Comparison of ENCODE assay signal across 33 cellular contexts in the genomic region with DNA sequence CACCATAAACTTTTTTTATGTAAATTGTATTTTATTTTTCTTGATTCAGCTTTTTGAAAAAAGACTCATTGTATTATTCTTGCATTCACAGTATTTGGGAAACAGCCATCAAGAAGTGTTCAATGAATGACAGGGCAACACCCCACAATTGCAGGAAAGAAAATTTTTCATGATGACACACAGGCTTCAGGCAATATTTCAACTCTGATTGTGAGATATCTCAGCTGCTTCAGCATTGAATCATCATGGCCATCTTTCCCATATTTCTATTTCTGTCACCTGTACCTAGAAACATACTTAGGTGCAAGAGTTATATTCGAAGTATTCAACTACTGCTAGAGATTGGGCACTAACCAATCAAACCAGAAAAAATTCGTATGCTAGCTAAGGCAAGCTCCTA.
DNase-seq lines count a peak whose midpoint lies in the region; ATAC-seq, FAIRE-seq and TF ChIP-seq lines count a peak whose summit lies in the region.
"Had no signal": no experiment of that assay in that cellular context is flagged by ENCODE, and none has a peak within 500 bp of the region (broad histone marks: within the 10 kb centered on the region; RNA-seq: fewer than 3 reads in every experiment).

No MANE protein-coding gene starts in this region.

- DNase-seq in 8988T (peak; percentile 6), LoVo (ENCODE audit: low spot score) (peak; percentile 22), iris pigment epithelial cell (ENCODE audit: low read depth) (peak; percentile 1), hepatocyte (ENCODE audit: low spot score) (no peak), amniotic stem cell (lab: John Stamatoyannopoulos, UW) (no peak), D721Med (ENCODE audit: insufficient read length, low spot score) (no peak)
- no peak for DNase-seq in stimulated activated naive CD4-positive, alpha-beta T cell treated with Interleukin-2 at 50 U/mL for 16 hours (lab: John Stamatoyannopoulos, UW)
- DNase-seq: activated CD8-positive, alpha-beta T cell treated with anti-CD3 and anti-CD28 coated beads for 36 hours; activated effector memory CD4-positive, alpha-beta T cell treated with anti-CD3 and anti-CD28 coated beads, Interleukin-2, amount 50 U/mL, for 16 hours; activated naive CD8-positive, alpha-beta T cell treated with anti-CD3 and anti-CD28 coated beads, Interleukin-2, amount 10 ng/mL, durations not matched to agents 7 days and 5 days; AML-193; body of pancreas; effector CD4-positive, alpha-beta T cell; hippocampal formation; immature natural killer cell; lower lobe of right lung; NCI-H2029; NCI-H2227 treated with DMSO at 0.1 percent for 48 hours; NCI-H774; posterior cingulate gyrus; right lobe of liver; SIG-M5; T-helper 1 cell; transverse colon had no signal

- no peak overlapping the region for H3K27ac ChIP-seq in hepatocyte
- H3K27ac ChIP-seq: body of pancreas, lower lobe of right lung, neural progenitor cell, right lobe of liver, transverse colon had no signal

- no peak overlapping the region for H2AFZ ChIP-seq in hepatocyte
- H2AFZ ChIP-seq: neural progenitor cell had no signal

- H3K9me2 ChIP-seq in hepatocyte (replicated peaks; ENCODE audit: insufficient read depth): no peaks in the 10 kb centered on the region

- H3K4me3 ChIP-seq in hepatocyte: no peak overlapping the region
- H3K4me3 ChIP-seq: body of pancreas, HAP-1, lower lobe of right lung, neural progenitor cell, right lobe of liver, transverse colon had no signal

- no peaks in the 10 kb centered on the region for H3K79me2 ChIP-seq in hepatocyte

- 81% methylated on average over 2 of the region's 2 CpGs for WGBS in hepatocyte (ENCODE audit: low lambda C conversion rate, missing lambda C conversion rate)

- H3K36me3 ChIP-seq in hepatocyte (replicated peaks; ENCODE audit: insufficient read depth, low read depth): no peaks in the 10 kb centered on the region
- H3K36me3 ChIP-seq: HAP-1, lower lobe of right lung, neural progenitor cell, right lobe of liver, transverse colon had no signal

- H4K20me1 ChIP-seq in hepatocyte (ENCODE audit: insufficient read depth, poor library complexity, severe bottlenecking): no peaks in the 10 kb centered on the region

- no peaks in the 10 kb centered on the region for H3K4me1 ChIP-seq in hepatocyte (ENCODE audit: insufficient read depth)
- H3K4me1 ChIP-seq: body of pancreas, HAP-1, lower lobe of right lung, neural progenitor cell, right lobe of liver, transverse colon had no signal

- TF ChIP-seq CTCF in hepatocyte (IDR thresholded peaks at IDR 0.05; ENCODE audit: poor library complexity) (no peak), D721Med (IDR thresholded peaks at IDR 0.05; ENCODE audit: insufficient read depth, missing control alignments) (no peak)

- H3K27me3 ChIP-seq in hepatocyte: no peaks in the 10 kb centered on the region
- H3K27me3 ChIP-seq: body of pancreas, neural progenitor cell, right lobe of liver, transverse colon had no signal

- ATAC-seq in SK-N-SH treated with all-trans-retinoic acid at 6 μM for 48 hours: peak; percentile 61; the same call in 2 of the 3 replicates
- ATAC-seq: activated CD4-positive, CD25-positive, alpha-beta regulatory T cell treated with anti-CD3 and anti-CD28 coated beads, Interleukin-2, amount 50 U/mL, for 24 hours; activated CD8-positive, alpha-beta T cell treated with anti-CD3 and anti-CD28 coated beads for 36 hours; body of pancreas; esophagus mucosa; HepG2; lower lobe of right lung; right lobe of liver had no signal

- no peak for FAIRE-seq in D721Med (lab: Jason Lieb, UNC)
- FAIRE-seq: frontal cortex, GM12892, HepG2, TTC549 had no signal

- H3K9me3 ChIP-seq in hepatocyte (ENCODE audit: low read depth): no peaks in the 10 kb centered on the region
- H3K9me3 ChIP-seq: body of pancreas, HAP-1, lower lobe of right lung, right lobe of liver, transverse colon had no signal

- H3K4me2 ChIP-seq in hepatocyte: no peak overlapping the region
- H3K4me2 ChIP-seq: neural progenitor cell had no signal

TF ChIP-seq in SK-N-SH treated with all-trans-retinoic acid at 6 μM for 48 hours, 23 proteins besides CTCF, POLR2A, EP300 and RAD21:
- TF ChIP-seq, protein P1, sequence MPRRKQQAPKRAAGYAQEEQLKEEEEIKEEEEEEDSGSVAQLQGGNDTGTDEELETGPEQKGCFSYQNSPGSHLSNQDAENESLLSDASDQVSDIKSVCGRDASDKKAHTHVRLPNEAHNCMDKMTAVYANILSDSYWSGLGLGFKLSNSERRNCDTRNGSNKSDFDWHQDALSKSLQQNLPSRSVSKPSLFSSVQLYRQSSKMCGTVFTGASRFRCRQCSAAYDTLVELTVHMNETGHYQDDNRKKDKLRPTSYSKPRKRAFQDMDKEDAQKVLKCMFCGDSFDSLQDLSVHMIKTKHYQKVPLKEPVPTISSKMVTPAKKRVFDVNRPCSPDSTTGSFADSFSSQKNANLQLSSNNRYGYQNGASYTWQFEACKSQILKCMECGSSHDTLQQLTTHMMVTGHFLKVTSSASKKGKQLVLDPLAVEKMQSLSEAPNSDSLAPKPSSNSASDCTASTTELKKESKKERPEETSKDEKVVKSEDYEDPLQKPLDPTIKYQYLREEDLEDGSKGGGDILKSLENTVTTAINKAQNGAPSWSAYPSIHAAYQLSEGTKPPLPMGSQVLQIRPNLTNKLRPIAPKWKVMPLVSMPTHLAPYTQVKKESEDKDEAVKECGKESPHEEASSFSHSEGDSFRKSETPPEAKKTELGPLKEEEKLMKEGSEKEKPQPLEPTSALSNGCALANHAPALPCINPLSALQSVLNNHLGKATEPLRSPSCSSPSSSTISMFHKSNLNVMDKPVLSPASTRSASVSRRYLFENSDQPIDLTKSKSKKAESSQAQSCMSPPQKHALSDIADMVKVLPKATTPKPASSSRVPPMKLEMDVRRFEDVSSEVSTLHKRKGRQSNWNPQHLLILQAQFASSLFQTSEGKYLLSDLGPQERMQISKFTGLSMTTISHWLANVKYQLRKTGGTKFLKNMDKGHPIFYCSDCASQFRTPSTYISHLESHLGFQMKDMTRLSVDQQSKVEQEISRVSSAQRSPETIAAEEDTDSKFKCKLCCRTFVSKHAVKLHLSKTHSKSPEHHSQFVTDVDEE (CRISPR knock-in tag; IDR thresholded peaks at IDR 0.05): no peak
- TF ChIP-seq GLIS3 (CRISPR knock-in tag; IDR thresholded peaks at IDR 0.05) (no peak), ZFP3 (CRISPR knock-in tag; IDR thresholded peaks at IDR 0.05) (no peak), OSR1 (CRISPR knock-in tag; IDR thresholded peaks at IDR 0.05) (no peak), ZNF565 (CRISPR knock-in tag; conservative IDR thresholded peaks at IDR 0.05; ENCODE audit: low read depth) (no peak), BACH2 (CRISPR knock-in tag; IDR thresholded peaks at IDR 0.05; ENCODE audit: borderline replicate concordance) (no peak), ARNTL (CRISPR knock-in tag; IDR thresholded peaks at IDR 0.05; ENCODE audit: borderline replicate concordance, low read depth) (no peak), SNAI2 (CRISPR knock-in tag; IDR thresholded peaks at IDR 0.05) (no peak), ZNF70 (CRISPR knock-in tag; IDR thresholded peaks at IDR 0.05) (no peak)
- TF ChIP-seq, protein P2, sequence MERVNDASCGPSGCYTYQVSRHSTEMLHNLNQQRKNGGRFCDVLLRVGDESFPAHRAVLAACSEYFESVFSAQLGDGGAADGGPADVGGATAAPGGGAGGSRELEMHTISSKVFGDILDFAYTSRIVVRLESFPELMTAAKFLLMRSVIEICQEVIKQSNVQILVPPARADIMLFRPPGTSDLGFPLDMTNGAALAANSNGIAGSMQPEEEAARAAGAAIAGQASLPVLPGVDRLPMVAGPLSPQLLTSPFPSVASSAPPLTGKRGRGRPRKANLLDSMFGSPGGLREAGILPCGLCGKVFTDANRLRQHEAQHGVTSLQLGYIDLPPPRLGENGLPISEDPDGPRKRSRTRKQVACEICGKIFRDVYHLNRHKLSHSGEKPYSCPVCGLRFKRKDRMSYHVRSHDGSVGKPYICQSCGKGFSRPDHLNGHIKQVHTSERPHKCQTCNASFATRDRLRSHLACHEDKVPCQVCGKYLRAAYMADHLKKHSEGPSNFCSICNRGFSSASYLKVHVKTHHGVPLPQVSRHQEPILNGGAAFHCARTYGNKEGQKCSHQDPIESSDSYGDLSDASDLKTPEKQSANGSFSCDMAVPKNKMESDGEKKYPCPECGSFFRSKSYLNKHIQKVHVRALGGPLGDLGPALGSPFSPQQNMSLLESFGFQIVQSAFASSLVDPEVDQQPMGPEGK (CRISPR knock-in tag; IDR thresholded peaks at IDR 0.05; ENCODE audit: borderline replicate concordance): no peak
- TF ChIP-seq, protein P3, sequence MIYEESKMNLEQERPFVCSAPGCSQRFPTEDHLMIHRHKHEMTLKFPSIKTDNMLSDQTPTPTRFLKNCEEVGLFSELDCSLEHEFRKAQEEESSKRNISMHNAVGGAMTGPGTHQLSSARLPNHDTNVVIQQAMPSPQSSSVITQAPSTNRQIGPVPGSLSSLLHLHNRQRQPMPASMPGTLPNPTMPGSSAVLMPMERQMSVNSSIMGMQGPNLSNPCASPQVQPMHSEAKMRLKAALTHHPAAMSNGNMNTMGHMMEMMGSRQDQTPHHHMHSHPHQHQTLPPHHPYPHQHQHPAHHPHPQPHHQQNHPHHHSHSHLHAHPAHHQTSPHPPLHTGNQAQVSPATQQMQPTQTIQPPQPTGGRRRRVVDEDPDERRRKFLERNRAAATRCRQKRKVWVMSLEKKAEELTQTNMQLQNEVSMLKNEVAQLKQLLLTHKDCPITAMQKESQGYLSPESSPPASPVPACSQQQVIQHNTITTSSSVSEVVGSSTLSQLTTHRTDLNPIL (CRISPR knock-in tag; IDR thresholded peaks at IDR 0.05; ENCODE audit: low read depth): no peak

Comparison
In these comparisons a context has a peak if more than half of its experiments do, and no peak if none do; other contexts are left out.
1. DNase-seq: peak in 8988T (single experiment), LoVo (single experiment) and iris pigment epithelial cell (single experiment); none in hepatocyte (single experiment), amniotic stem cell (single experiment), stimulated activated naive CD4-positive, alpha-beta T cell treated with Interleukin-2 at 50 U/mL for 16 hours (single experiment) and D721Med (single experiment).